ENCODE assay signal across 1 cellular context in the genomic region with DNA sequence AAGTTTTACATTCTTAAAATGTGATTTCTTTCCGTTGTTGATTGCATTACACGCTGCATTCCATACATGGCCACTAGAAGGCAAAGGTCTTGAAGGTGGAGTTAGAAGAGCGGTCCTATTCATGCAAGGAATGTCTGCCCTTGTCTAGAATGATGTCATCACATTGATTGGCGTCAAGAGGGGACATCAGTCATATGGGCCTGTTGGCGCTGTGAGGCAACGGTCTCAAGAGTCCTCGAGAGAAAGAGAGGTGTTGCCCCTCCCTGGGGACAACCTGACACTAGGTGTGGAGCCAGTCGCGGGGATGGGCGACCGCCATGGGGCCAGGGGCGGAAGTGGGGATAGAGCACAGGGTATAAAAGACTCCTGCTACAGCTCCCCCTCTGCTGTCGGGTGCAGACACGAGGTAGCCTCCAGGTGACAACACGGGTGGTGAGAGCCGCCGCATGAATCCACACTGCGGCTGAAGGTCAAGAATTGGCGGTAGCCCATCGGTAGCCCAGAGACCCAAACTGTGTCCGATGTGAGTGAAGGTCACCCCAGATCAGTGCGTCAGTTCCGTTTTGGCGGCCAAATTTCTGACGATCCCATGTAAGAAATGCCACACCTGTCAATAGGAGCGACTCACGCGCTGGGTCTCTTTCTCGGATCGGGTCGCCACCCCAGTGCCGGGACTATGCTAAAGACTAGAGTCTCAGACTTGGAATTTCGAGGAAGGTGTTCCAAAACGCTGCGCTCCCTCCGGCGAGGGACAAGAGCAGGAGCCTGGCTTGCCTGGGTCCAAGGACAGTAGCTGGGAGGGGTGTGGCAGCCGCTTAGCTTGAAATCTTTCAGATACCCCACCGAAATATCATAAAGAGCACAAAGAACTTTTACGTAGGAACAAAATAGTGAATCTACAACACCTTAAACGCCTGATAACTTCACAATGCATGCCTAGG.
A peak's percentile ranks its signal among the peaks of the same experiment; 100 is the strongest.
TF ChIP-seq lines count a peak whose summit lies in the region.

No MANE protein-coding gene starts in this region.

TF ChIP-seq in K562, 482 proteins besides CTCF, POLR2A, EP300 and RAD21 (continued from another document):
- peak; percentile 95 for TF ChIP-seq ZBTB33 (CRISPR knock-in tag; IDR thresholded peaks at IDR 0.05)
- TF ChIP-seq ATF7 (IDR thresholded peaks at IDR 0.05) = peak; percentile 49; the same call in 1 of the 2 replicates
- TF ChIP-seq, protein P1, sequence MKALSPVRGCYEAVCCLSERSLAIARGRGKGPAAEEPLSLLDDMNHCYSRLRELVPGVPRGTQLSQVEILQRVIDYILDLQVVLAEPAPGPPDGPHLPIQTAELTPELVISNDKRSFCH (CRISPR knock-in tag; IDR thresholded peaks at IDR 0.05) = no peak
- TF ChIP-seq, protein P1 (tag; IDR thresholded peaks at IDR 0.05) = no peak
- TF ChIP-seq CHAMP1 (IDR thresholded peaks at IDR 0.05) = peak; percentile 32; the same call in 1 of the 2 replicates
- TF ChIP-seq FOXK1 (CRISPR knock-in tag; IDR thresholded peaks at IDR 0.05; ENCODE audit: borderline replicate concordance) = no peak
- no peak for TF ChIP-seq NCOA1 (IDR thresholded peaks at IDR 0.05; ENCODE audit: low read depth)
